9 cellular contexts compared by ENCODE assay signal in the genomic region with DNA sequence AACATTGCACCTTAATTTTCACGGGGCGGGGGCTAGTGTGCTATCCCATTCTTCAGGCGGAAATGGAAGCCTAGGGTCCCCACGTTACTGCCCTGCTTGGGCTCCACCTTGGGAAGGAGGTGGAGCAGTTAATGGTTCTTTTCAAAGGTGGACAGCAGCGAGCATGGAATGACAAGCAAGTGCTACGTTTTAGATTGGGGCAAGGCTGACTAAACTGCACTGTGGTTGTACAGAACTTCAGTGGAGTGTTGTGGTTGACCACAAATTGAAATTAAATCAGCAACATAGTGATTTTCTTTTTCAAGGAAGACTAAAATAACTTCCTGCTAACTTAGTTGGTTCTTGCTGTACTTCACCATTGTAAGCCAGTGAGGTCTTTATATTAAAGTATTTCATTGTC. TPM values are rescaled to one million over a fixed set of nuclear protein-coding genes. Genes with fewer than 3 reads are reported as not detected.
DNase-seq lines count a peak whose midpoint lies in the region; TF ChIP-seq lines count a peak whose summit lies in the region.
"Had no signal": no experiment of that assay in that cellular context is flagged by ENCODE, and none has a peak within 500 bp of the region (broad histone marks: within the 10 kb centered on the region; RNA-seq: fewer than 3 reads in every experiment).

No MANE protein-coding gene starts in this region.

- TF ChIP-seq CTCF in HFFc6 (IDR thresholded peaks at IDR 0.05) = no peak

- peaks cover 6% of the 10 kb centered on the region; the same call in 1 of the 2 replicates for H3K4me1 Mint-ChIP-seq in HFFc6 (ENCODE audit: low read depth)
- H3K4me1 Mint-ChIP-seq in activated CD4-positive, alpha-beta memory T cell treated with anti-CD3 and anti-CD28 coated beads for 36 hours (ENCODE audit: low read depth) = peaks cover 25% of the 10 kb centered on the region
- H3K4me1 Mint-ChIP-seq: H9 had no signal

- H3K27ac Mint-ChIP-seq in HFFc6 = no peak overlapping the region
- H3K27ac Mint-ChIP-seq in activated CD4-positive, alpha-beta memory T cell treated with anti-CD3 and anti-CD28 coated beads for 36 hours = peak overlapping the region; percentile 43
- H3K27ac Mint-ChIP-seq: H9 had no signal

- peaks cover 4% of the 10 kb centered on the region; the same call in 1 of the 2 replicates for H3K9me3 Mint-ChIP-seq in HFFc6
- H3K9me3 Mint-ChIP-seq in activated CD4-positive, alpha-beta memory T cell treated with anti-CD3 and anti-CD28 coated beads for 36 hours = no peaks in the 10 kb centered on the region

- intact Hi-C loops in activated CD4-positive, alpha-beta memory T cell treated with anti-CD3 and anti-CD28 coated beads for 36 hours (cut with micrococcal nuclease) = loop anchor here (5.0 kb wide), 1 partner anchor 35 kb away; no protein-coding TSS in a partner anchor

- CTCF ChIA-PET in activated CD4-positive, alpha-beta memory T cell treated with anti-CD3 and anti-CD28 coated beads for 36 hours (lab: Charles Lee) = interaction anchor here (1.4 to 5.1 kb wide), 3 partner anchors 12 to 32 kb away, joined by 9 to 22 read pairs (median 17); no protein-coding TSS in a partner anchor

- H3K36me3 Mint-ChIP-seq in HFFc6 (ENCODE audit: low read depth) = no peaks in the 10 kb centered on the region
- H3K36me3 Mint-ChIP-seq in activated CD4-positive, alpha-beta memory T cell treated with anti-CD3 and anti-CD28 coated beads for 36 hours = no peaks in the 10 kb centered on the region

- H3K27me3 Mint-ChIP-seq in HFFc6 (ENCODE audit: insufficient read depth) = peaks cover 17% of the 10 kb centered on the region
- H3K27me3 Mint-ChIP-seq in activated CD4-positive, alpha-beta memory T cell treated with anti-CD3 and anti-CD28 coated beads for 36 hours = no peaks in the 10 kb centered on the region

- peak; percentile 10 to 24 for DNase-seq in AML-193 (lab: John Stamatoyannopoulos, UW)
- peak; percentile 64 for DNase-seq in HFFc6
- DNase-seq in activated CD4-positive, alpha-beta memory T cell treated with anti-CD3 and anti-CD28 coated beads for 36 hours = peak; percentile 23
- peak; percentile 46 for DNase-seq in hepatic stellate cell (ENCODE audit: low spot score)
- DNase-seq in putamen (ENCODE audit: low spot score) = no peak
- no peak for DNase-seq in stimulated activated CD8-positive, alpha-beta memory T cell treated with anti-CD3 and anti-CD28 coated beads, Interleukin-4, amount 100 ng/mL, for 48 hours
- DNase-seq in mesenteric fat pad (ENCODE audit: low spot score) = no peak
- DNase-seq in 8988T = no peak
- DNase-seq: H9 had no signal

- POLR2A ChIA-PET in activated CD4-positive, alpha-beta memory T cell treated with anti-CD3 and anti-CD28 coated beads for 36 hours (lab: Charles Lee) = interaction anchor here (1.3 kb wide), 1 partner anchor 12 kb away, joined by 4 read pairs; no protein-coding TSS in a partner anchor

- no peak overlapping the region for H3K4me3 Mint-ChIP-seq in HFFc6
- peak overlapping the region; percentile 28 for H3K4me3 Mint-ChIP-seq in activated CD4-positive, alpha-beta memory T cell treated with anti-CD3 and anti-CD28 coated beads for 36 hours
- H3K4me3 Mint-ChIP-seq: H9 had no signal

RNA-seq across cellular contexts. Expression of gene CHRNA1, which starts 47.0 kb away (rescaled TPM):
- under 1 TPM in 1 of 6 experiments, not detected in 5; 0.14 TPM for total RNA-seq in HFFc6 (2021; fragmentation: NEBNext Ultra II Directional; extraction: Animal tissue kit (Norgen Biotek cat#: 25700))
- not detected for total RNA-seq in activated CD4-positive, alpha-beta memory T cell treated with anti-CD3 and anti-CD28 coated beads for 36 hours
- 0.22 TPM for total RNA-seq in mesenteric fat pad
- total RNA-seq: H9 had no signal

Comparison
In these comparisons a context has a peak if more than half of its experiments do, and no peak if none do; other contexts are left out.
1. DNase-seq: peak in AML-193 (2 of 2), HFFc6 (single experiment), activated CD4-positive, alpha-beta memory T cell treated with anti-CD3 and anti-CD28 coated beads for 36 hours (single experiment) and hepatic stellate cell (single experiment); none in putamen (single experiment), stimulated activated CD8-positive, alpha-beta memory T cell treated with anti-CD3 and anti-CD28 coated beads, Interleukin-4, amount 100 ng/mL, for 48 hours (single experiment), mesenteric fat pad (single experiment) and 8988T (single experiment).